In genomic region chr7:134317434-134317833, GRCh38 we compare ENCODE assay signal across 8 cellular contexts. TPM values are rescaled to one million over a fixed set of nuclear protein-coding genes. Genes with fewer than 3 reads are reported as not detected.
DNase-seq lines count a peak whose midpoint lies in the region; TF ChIP-seq lines count a peak whose summit lies in the region.

No MANE protein-coding gene starts in this region.

- H3K9ac ChIP-seq in duodenal mucosa (ENCODE audit: low read depth in 1 of 2, low read length in 2 of 2): peak overlapping the region in 1 of 2 donors; percentile 81
- H3K9ac ChIP-seq in neural progenitor cell: no peak overlapping the region

- H3K36me3 Mint-ChIP-seq in CD14-positive monocyte (peaks cover 0 to 2% of the 10 kb centered on the region in 2 donors), neural progenitor cell (no peaks in the 10 kb centered on the region)

- H3K4me1 ChIP-seq in duodenal mucosa (ENCODE audit: control insufficient read depth in 1 of 2, insufficient read depth in 2 of 2, low read length in 2 of 2) (peaks cover 13 to 14% of the 10 kb centered on the region in 2 donors), neural progenitor cell (peaks cover 7% of the 10 kb centered on the region)

- H3K79me2 ChIP-seq in neural progenitor cell (ENCODE audit: low read depth): peaks cover 31% of the 10 kb centered on the region

- intact Hi-C loops in CD14-positive monocyte (cut with micrococcal nuclease): loop anchor here (5.0 to 10.0 kb wide), 3 partner anchors 185 to 1233 kb away; partner anchors contain the start of genes EXOC4 (in 2 of the 2) and CHCHD3 (in 1 of the 2)

- H3K27ac ChIP-seq in duodenal mucosa (ENCODE audit: low read depth, low read length): no peak overlapping the region
- no peak overlapping the region for H3K27ac ChIP-seq in neural progenitor cell

- H4K20me1 ChIP-seq in neural progenitor cell (ENCODE audit: low read depth): no peaks in the 10 kb centered on the region

- peak overlapping the region; percentile 74 for H3K4me2 ChIP-seq in neural progenitor cell

- TF ChIP-seq CTCF in CD14-positive monocyte (IDR thresholded peaks at IDR 0.05): no peak
- no peak for TF ChIP-seq CTCF in neural progenitor cell (IDR thresholded peaks at IDR 0.05)

- H3K36me3 ChIP-seq in MG63 (no peaks in the 10 kb centered on the region), duodenal mucosa (ENCODE audit: control insufficient read depth in 1 of 2, insufficient read depth in 2 of 2, low read length in 2 of 2) (no peaks in the 10 kb centered on the region), neural progenitor cell (no peaks in the 10 kb centered on the region)

- no peaks in the 10 kb centered on the region for H3K27me3 ChIP-seq in MG63
- H3K27me3 ChIP-seq in duodenal mucosa (ENCODE audit: control insufficient read depth in 1 of 2, insufficient read depth in 2 of 2, low read length in 2 of 2): peaks cover 0 to 3% of the 10 kb centered on the region in 2 donors
- peaks cover 12% of the 10 kb centered on the region for H3K27me3 ChIP-seq in neural progenitor cell

- no peaks in the 10 kb centered on the region for H3F3A ChIP-seq in neural progenitor cell (ENCODE audit: low read depth)

- H3K4me3 ChIP-seq in MG63 (peak overlapping the region; percentile 83; the same call in 1 of the 2 replicates), duodenal mucosa (ENCODE audit: low read depth in 1 of 2, low read length in 2 of 2) (peak overlapping the region; percentile 82 to 92), neural progenitor cell (peak overlapping the region; percentile 84)

- peak overlapping the region; percentile 77 for H2AFZ ChIP-seq in neural progenitor cell (replicated peaks)

- H3K27ac Mint-ChIP-seq in CD14-positive monocyte: peak overlapping the region in 1 of 7 donors; percentile 92
- no peak overlapping the region for H3K27ac Mint-ChIP-seq in neural progenitor cell

- peak overlapping the region; percentile 94 for H3K4me3 Mint-ChIP-seq in CD14-positive monocyte
- peak overlapping the region; percentile 91 for H3K4me3 Mint-ChIP-seq in neural progenitor cell

- DNase-seq in CD14-positive monocyte (ENCODE audit: low spot score): no peak
- DNase-seq in MG63: no peak
- DNase-seq in neural progenitor cell (ENCODE audit: low spot score): no peak
- DNase-seq in NCI-H2081 treated with DMSO at 0.1 percent for 48 hours (lab: John Stamatoyannopoulos, UW): no peak
- no peak for DNase-seq in MV-4-11 (lab: John Stamatoyannopoulos, UW)
- no peak for DNase-seq in foreskin melanocyte
- DNase-seq in activated naive CD4-positive, alpha-beta T cell treated with Interleukin-2 at 50 U/mL for 16 hours: no peak

- H3K4me1 Mint-ChIP-seq in CD14-positive monocyte (peaks cover 18% of the 10 kb centered on the region), neural progenitor cell (peaks cover 14% of the 10 kb centered on the region)

- H3K9me3 Mint-ChIP-seq in CD14-positive monocyte (no peaks in the 10 kb centered on the region), neural progenitor cell (no peaks in the 10 kb centered on the region)

- H3K9me3 ChIP-seq in MG63: no peaks in the 10 kb centered on the region
- no peaks in the 10 kb centered on the region for H3K9me3 ChIP-seq in duodenal mucosa (ENCODE audit: control insufficient read depth in 1 of 2, low read length in 2 of 2)
- H3K9me3 ChIP-seq in neural progenitor cell (ENCODE audit: low read depth): no peaks in the 10 kb centered on the region

- peaks cover 8 to 9% (median 9%) of the 10 kb centered on the region in 3 donors for H3K27me3 Mint-ChIP-seq in CD14-positive monocyte (ENCODE audit: low read depth in 3 of 3)
- H3K27me3 Mint-ChIP-seq in neural progenitor cell (ENCODE audit: insufficient read depth, low read depth): no peaks in the 10 kb centered on the region

RNA-seq across cellular contexts. Expression of gene SLC35B4, which starts 0.7 kb away (rescaled TPM):
- polyA plus RNA-seq in CD14-positive monocyte: 10 to 100 TPM; 12.7 to 21.1 TPM
- total RNA-seq in MG63 (2014; rRNA removed; shearing (Covaris generic); ENCODE audit: low replicate concordance): 5.3 and 6.5 TPM in 2 replicates
- total RNA-seq in neural progenitor cell (ENCODE audit: low replicate concordance): 25.9 and 32.0 TPM in 2 replicates
